ENCODE assay signal across 15 cellular contexts in genomic region chr14:100902295-100902694, GRCh38. TPM values are rescaled to one million over a fixed set of nuclear protein-coding genes. Genes with fewer than 3 reads are reported as not detected.
DNase-seq lines count a peak whose midpoint lies in the region; ATAC-seq, FAIRE-seq and TF ChIP-seq lines count a peak whose summit lies in the region.
"Had no signal": no experiment of that assay in that cellular context is flagged by ENCODE, and none has a peak within 500 bp of the region (broad histone marks: within the 10 kb centered on the region; RNA-seq: fewer than 3 reads in every experiment).

No MANE protein-coding gene starts in this region.

- TF ChIP-seq CTCF in K562 (IDR thresholded peaks at IDR 0.05 in 2 of 3, conservative IDR thresholded peaks at IDR 0.05 in 1 of 3; ENCODE audit: insufficient read depth in 2 of 3, low read depth in 1 of 3, low read length in 3 of 3) (peak; percentile 53 to 58 (median 54)), nephron progenitor cell (IDR thresholded peaks at IDR 0.05) (peak; percentile 11)

- H3K9me3 Mint-ChIP-seq in nephron progenitor cell, result peaks cover 3% of the 10 kb centered on the region
- no peaks in the 10 kb centered on the region for H3K9me3 Mint-ChIP-seq in effector memory CD8-positive, alpha-beta T cell

- peaks cover 60% of the 10 kb centered on the region for H3K27me3 Mint-ChIP-seq in nephron progenitor cell (ENCODE audit: low read depth, poor library complexity)
- peaks cover 60 to 84% of the 10 kb centered on the region in 2 donors for H3K27me3 Mint-ChIP-seq in effector memory CD8-positive, alpha-beta T cell

- no peak overlapping the region for H3K4me2 ChIP-seq in K562 (ENCODE audit: insufficient read depth, low read length)

- H3K4me1 Mint-ChIP-seq in nephron progenitor cell, result peaks cover 80% of the 10 kb centered on the region
- H3K4me1 Mint-ChIP-seq in effector memory CD8-positive, alpha-beta T cell (ENCODE audit: low read depth in 2 of 2), result no peaks in the 10 kb centered on the region

- BruUV-seq in K562 (replicated peaks; lab: Mats Ljungman, UMichigan), result no TSS peak

- in situ Hi-C loops in KBM-7 (cut with MboI; ENCODE audit: low pct_unique_long_range_greater_than_20kb, low sequenced_read_pairs) (loop anchor here (25.0 kb wide), 2 partner anchors 335 to 735 kb away; no protein-coding TSS in a partner anchor), K562 (cut with MboI) (loop anchor here (25.0 kb wide), 1 partner anchor 735 kb away; no protein-coding TSS in a partner anchor)

- peak overlapping the region in 1 of 2 experiments; percentile 26; a peak in 1 of 4 replicates for H3K9ac ChIP-seq in K562 (ENCODE audit: insufficient read depth in 1 of 2, low read depth in 2 of 2, low read length in 2 of 2)

- DNase-seq in DMS 273 (lab: John Stamatoyannopoulos, UW; ENCODE audit: unreplicated experiment), result peak; percentile 38
- DNase-seq in DMS 273 treated with DMSO at 0.1 percent for 48 hours (lab: John Stamatoyannopoulos, UW), result no peak
- peak; percentile 42 for DNase-seq in KBM-7
- DNase-seq in K562 (ENCODE audit: extremely low read depth in 1 of 4, low spot score in 3 of 4), result peak; percentile 36 to 44 (median 41)
- no peak for DNase-seq in nephron progenitor cell
- DNase-seq in NCI-H2227 (lab: John Stamatoyannopoulos, UW; ENCODE audit: unreplicated experiment), result no peak
- DNase-seq in effector memory CD8-positive, alpha-beta T cell, result no peak
- DNase-seq: activated T-cell treated with anti-CD3 and anti-CD28 coated beads, Interleukin-2, amount 50 U/mL, for 48 hours; EL had no signal

- H3K9me1 ChIP-seq in K562 (ENCODE audit: control insufficient read depth, insufficient read depth, low read length), result no peaks in the 10 kb centered on the region

- peak; percentile 72 for ATAC-seq in K562
- no peak for ATAC-seq in effector memory CD8-positive, alpha-beta T cell (replicated peaks)
- ATAC-seq in HG03159 (IDR thresholded peaks at IDR 0.05; ENCODE audit: unreplicated experiment), result no peak

- no peak for TF ChIP-seq POLR2A in K562 (conservative IDR thresholded peaks at IDR 0.05)

- H3K79me2 ChIP-seq in K562 (ENCODE audit: control insufficient read depth, insufficient read depth, low read length), result no peaks in the 10 kb centered on the region

- TF ChIP-seq RAD21 in K562 (CRISPR knock-in tag; conservative IDR thresholded peaks at IDR 0.05 in 1 of 2, IDR thresholded peaks at IDR 0.05 in 1 of 2), result peak in 1 of 2 experiments; percentile 48; a peak in 3 of 4 replicates

- H3K36me3 Mint-ChIP-seq in nephron progenitor cell (ENCODE audit: low read depth), result no peaks in the 10 kb centered on the region
- H3K36me3 Mint-ChIP-seq in effector memory CD8-positive, alpha-beta T cell (ENCODE audit: insufficient read depth), result no peaks in the 10 kb centered on the region

- no peak overlapping the region for H3K4me3 ChIP-seq in K562

- H2AFZ ChIP-seq in K562 (ENCODE audit: low read depth, low read length), result no peak overlapping the region

- H3K36me3 ChIP-seq in K562 (ENCODE audit: control insufficient read depth, insufficient read depth, low read length), result no peaks in the 10 kb centered on the region

- H3K27ac ChIP-seq in K562 (ENCODE audit: extremely low read depth, low read depth, low read length), result no peak overlapping the region

- POLR2A ChIA-PET in K562 (lab: Yijun Ruan, JAX), result interaction anchor here (0.7 kb wide), 1 partner anchor 106 kb away, joined by 3 read pairs; no protein-coding TSS in a partner anchor

- TF ChIP-seq EP300 in K562 (IDR thresholded peaks at IDR 0.05; ENCODE audit: low read length), result no peak

- intact Hi-C loops in K562 (cut with micrococcal nuclease), result loop anchor here (5.0 to 10.0 kb wide), 4 partner anchors 183 to 725 kb away; no protein-coding TSS in a partner anchor

- H3K9me3 ChIP-seq in K562 (replicated peaks; ENCODE audit: control insufficient read depth, insufficient read depth, low read depth, low read length), result no peaks in the 10 kb centered on the region

- FAIRE-seq in K562 (lab: Jason Lieb, UNC), result no peak
- FAIRE-seq: A204.1, bronchial epithelial cell, RCC 7860 had no signal

- H3K4me3 Mint-ChIP-seq in nephron progenitor cell, result no peak overlapping the region
- no peak overlapping the region for H3K4me3 Mint-ChIP-seq in effector memory CD8-positive, alpha-beta T cell

- no peak overlapping the region for H3K27ac Mint-ChIP-seq in nephron progenitor cell
- H3K27ac Mint-ChIP-seq in effector memory CD8-positive, alpha-beta T cell, result peak overlapping the region in 1 of 2 donors; percentile 54

- CTCF ChIA-PET in K562 (lab: Yijun Ruan, JAX; ENCODE audit: low intra/inter-chr PET ratio), result interaction anchor here (0.6 to 2.8 kb wide), 2 partner anchors 51 to 518 kb away, joined by 3 to 14 read pairs; no protein-coding TSS in a partner anchor

- WGBS in K562 (ENCODE audit: insufficient coverage, low coverage, missing lambda C conversion rate), result 21% methylated on average over 7 of the region's 7 CpGs

- H4K20me1 ChIP-seq in K562 (replicated peaks; ENCODE audit: control insufficient read depth, insufficient read depth, low read length), result no peaks in the 10 kb centered on the region

- peaks cover 13 to 38% of the 10 kb centered on the region in 2 experiments for H3K4me1 ChIP-seq in K562 (replicated peaks in 1 of 2; ENCODE audit: control insufficient read depth in 2 of 2, insufficient read depth in 2 of 2, low read length in 2 of 2)

- H3K27me3 ChIP-seq in K562 (ENCODE audit: control insufficient read depth in 2 of 2, insufficient read depth in 2 of 2, low read length in 2 of 2), result peaks cover 0 to 11% of the 10 kb centered on the region in 2 experiments; a peak in 1 of 5 replicates

TF ChIP-seq in K562, 482 proteins besides CTCF, POLR2A, EP300 and RAD21:
- no peak for TF ChIP-seq SRF (CRISPR knock-in tag; IDR thresholded peaks at IDR 0.05)
- TF ChIP-seq SMC3 (conservative IDR thresholded peaks at IDR 0.05; ENCODE audit: insufficient read depth, low read depth, low read length), result peak; percentile 27; the same call in 1 of the 2 replicates
TF ChIP-seq in K562: peak in this region for 1.

RNA-seq across cellular contexts. Expression of gene RTL1, which starts 1.2 kb away (rescaled TPM):
- not detected in 2 replicates for total RNA-seq in K562 (2011; cell fraction: chromatin; rRNA removed; ENCODE audit: low replicate concordance)
- not detected in 2 replicates for total RNA-seq in K562 (2011; cell fraction: nucleolus; rRNA removed)
- not detected in 2 replicates for total RNA-seq in K562 (2011; cell fraction: nucleoplasm; rRNA removed)
- not detected in 2 replicates for total RNA-seq in K562 (2014; rRNA removed)
- not detected in 2 replicates for total RNA-seq in K562 (2014; rRNA removed; fragmentation: Illumina TruSeq; extraction: Trizol)
- total RNA-seq in K562 (2015; rRNA removed; fragmentation: Illumina TruSeq; extraction: Trizol), result not detected in 2 replicates
- not detected in 2 replicates for total RNA-seq in K562 (2021)
- not detected in 2 replicates for polyA plus RNA-seq in K562 (2011; rRNA removed)
- 0.03 TPM in 1 of 2 replicates, not detected in the other for polyA plus RNA-seq in K562 (2011; cell fraction: cytosol; rRNA removed)
- polyA plus RNA-seq in K562 (2011; cell fraction: nucleus; rRNA removed), result 0.04 TPM in 1 of 2 replicates, not detected in the other
- polyA plus RNA-seq in K562 (2012), result 0.03 and 0.04 TPM in 2 replicates
- not detected in 2 replicates for polyA plus RNA-seq in K562 (2014; fragmentation: Illumina TruSeq; extraction: Trizol)
- not detected for polyA plus RNA-seq in K562 (2014; fragmentation: Nextera tagmentation; extraction: Ambion mirVana)
- polyA plus RNA-seq in K562 (2014; rRNA removed), result not detected in 2 replicates
- not detected in 2 replicates for polyA minus RNA-seq in K562 (2011; rRNA and poly(A)+ RNA removed)
- polyA minus RNA-seq in K562 (2011; cell fraction: cytosol; rRNA and poly(A)+ RNA removed), result 0.19 TPM in 1 of 2 replicates, not detected in the other
- polyA minus RNA-seq in K562 (2011; cell fraction: nucleus; rRNA and poly(A)+ RNA removed), result not detected in 2 replicates
- total RNA-seq: bronchial epithelial cell, pulmonary artery endothelial cell, ureter had no signal

Comparison
In these comparisons a context has a peak if more than half of its experiments do, and no peak if none do; other contexts are left out.
1. DNase-seq: peak in DMS 273 (single experiment), KBM-7 (single experiment) and K562 (4 of 4); none in DMS 273 treated with DMSO at 0.1 percent for 48 hours (single experiment), nephron progenitor cell (single experiment), NCI-H2227 (single experiment) and effector memory CD8-positive, alpha-beta T cell (0 of 3).